13 cellular contexts compared by ENCODE assay signal in genomic region chr2:33437297-33437696, GRCh38. TPM values are rescaled to one million over a fixed set of nuclear protein-coding genes. Genes with fewer than 3 reads are reported as not detected.
DNase-seq lines count a peak whose midpoint lies in the region; ATAC-seq, FAIRE-seq and TF ChIP-seq lines count a peak whose summit lies in the region.
"Had no signal": no experiment of that assay in that cellular context is flagged by ENCODE, and none has a peak within 500 bp of the region (broad histone marks: within the 10 kb centered on the region; RNA-seq: fewer than 3 reads in every experiment).

No MANE protein-coding gene starts in this region.

- no peaks in the 10 kb centered on the region for H3K27me3 ChIP-seq in endothelial cell of umbilical vein (ENCODE audit: control insufficient read depth in 2 of 2, insufficient read depth in 2 of 2, low read length in 2 of 2)
- no peaks in the 10 kb centered on the region for H3K27me3 ChIP-seq in neural progenitor cell
- H3K27me3 ChIP-seq: neutrophil, testis had no signal

- no peaks in the 10 kb centered on the region for H3K36me3 ChIP-seq in endothelial cell of umbilical vein (ENCODE audit: control insufficient read depth in 2 of 2, extremely low read depth in 1 of 2, insufficient read depth in 2 of 2, low read length in 2 of 2)
- no peaks in the 10 kb centered on the region for H3K36me3 ChIP-seq in neural progenitor cell
- H3K36me3 ChIP-seq: neutrophil had no signal

- POLR2A ChIA-PET in endothelial cell of umbilical vein (lab: Charles Lee) = no interaction called here

- H3K4me1 ChIP-seq in endothelial cell of umbilical vein (ENCODE audit: control insufficient read depth, extremely low read depth, insufficient read depth, low read length) (peaks cover 19% of the 10 kb centered on the region), neural progenitor cell (no peaks in the 10 kb centered on the region)
- H3K4me1 ChIP-seq: testis had no signal

- no peaks in the 10 kb centered on the region for H3K9me3 Mint-ChIP-seq in neural progenitor cell

- H4K20me1 ChIP-seq in endothelial cell of umbilical vein (replicated peaks; ENCODE audit: control insufficient read depth, extremely low read depth, insufficient read depth, low read length) (no peaks in the 10 kb centered on the region), neural progenitor cell (ENCODE audit: low read depth) (no peaks in the 10 kb centered on the region)

- H3K4me3 ChIP-seq in endothelial cell of umbilical vein (replicated peaks in 1 of 3; ENCODE audit: insufficient read depth in 1 of 3, low read depth in 1 of 3, low read length in 3 of 3) (peak overlapping the region in 1 of 3 experiments; percentile 90), neural progenitor cell (no peak overlapping the region)
- H3K4me3 ChIP-seq: testis had no signal

- TF ChIP-seq CTCF in endothelial cell of umbilical vein (IDR thresholded peaks at IDR 0.05; ENCODE audit: extremely low read depth in 1 of 2, insufficient read depth in 1 of 2, low read depth in 1 of 2, low read length in 2 of 2) (no peak), neural progenitor cell (IDR thresholded peaks at IDR 0.05) (no peak)

- H3K9me3 ChIP-seq in endothelial cell of umbilical vein (replicated peaks; ENCODE audit: control insufficient read depth, insufficient read depth, low read length) = no peaks in the 10 kb centered on the region
- H3K9me3 ChIP-seq in neural progenitor cell (ENCODE audit: low read depth) = no peaks in the 10 kb centered on the region
- H3K9me3 ChIP-seq: neutrophil, testis had no signal

- intact Hi-C loops in endothelial cell of umbilical vein (cut with micrococcal nuclease) = loop anchor here (5.0 to 10.0 kb wide), 2 partner anchors 145 to 882 kb away; no protein-coding TSS in a partner anchor

- no peaks in the 10 kb centered on the region for H3K36me3 Mint-ChIP-seq in neural progenitor cell

- CTCF ChIA-PET in endothelial cell of umbilical vein (lab: Charles Lee) = interaction anchor here (1.5 to 1.6 kb wide), 2 partner anchors 17 to 24 kb away, joined by 7 to 8 read pairs; no protein-coding TSS in a partner anchor

- DNase-seq in Daoy (ENCODE audit: low read depth) (peak; percentile 81), OCI-M1 (lab: John Stamatoyannopoulos, UW) (peak; percentile 67), endothelial cell of umbilical vein (ENCODE audit: low read depth, low spot score) (peak; percentile 28), neural progenitor cell (ENCODE audit: low spot score) (no peak), SHP77 (lab: John Stamatoyannopoulos, UW) (no peak)
- DNase-seq: NCI-H82; stimulated activated CD4-positive, alpha-beta T cell treated with anti-CD3 and anti-CD28 coated beads, Interleukin-4, amount 100 ng/mL, for 24 hours; T-helper 2 cell; testis had no signal

- H3K27me3 Mint-ChIP-seq in neural progenitor cell (ENCODE audit: insufficient read depth, low read depth) = no peaks in the 10 kb centered on the region

- no peaks in the 10 kb centered on the region for H3K4me1 Mint-ChIP-seq in neural progenitor cell

- no peaks in the 10 kb centered on the region for H3F3A ChIP-seq in neural progenitor cell (ENCODE audit: low read depth)

- H2AFZ ChIP-seq in endothelial cell of umbilical vein (ENCODE audit: low read depth, low read length) (no peak overlapping the region), neural progenitor cell (replicated peaks) (peak overlapping the region; percentile 0)

- H3K9ac ChIP-seq in endothelial cell of umbilical vein (replicated peaks; ENCODE audit: extremely low read depth, insufficient read depth, low read length) = peak overlapping the region; percentile 63
- no peak overlapping the region for H3K9ac ChIP-seq in neural progenitor cell

- dilution Hi-C loops in endothelial cell of umbilical vein (cut with MboI; ENCODE audit: extremely low pct_ligation_motif_present, low sequenced_read_pairs) = no loop called here

- H3K27ac ChIP-seq in endothelial cell of umbilical vein (ENCODE audit: insufficient read depth, low read depth, low read length) (peak overlapping the region; percentile 57), neural progenitor cell (no peak overlapping the region)
- H3K27ac ChIP-seq: neutrophil, testis had no signal

- no peak for ATAC-seq in GM19324 (IDR thresholded peaks at IDR 0.05; ENCODE audit: low FRiP score, unreplicated experiment)
- no peak for ATAC-seq in GM18498 (IDR thresholded peaks at IDR 0.05; ENCODE audit: unreplicated experiment)
- no peak for ATAC-seq in GM21717 (IDR thresholded peaks at IDR 0.05; ENCODE audit: unreplicated experiment)

- no peak overlapping the region for H3K27ac Mint-ChIP-seq in neural progenitor cell

- H3K9me1 ChIP-seq in endothelial cell of umbilical vein (replicated peaks; ENCODE audit: control insufficient read depth, extremely low read depth, insufficient read depth, low read length) = no peaks in the 10 kb centered on the region

- H3K4me2 ChIP-seq in endothelial cell of umbilical vein (ENCODE audit: insufficient read depth, low read length) = peak overlapping the region; percentile 92
- H3K4me2 ChIP-seq in neural progenitor cell = no peak overlapping the region

- peak; percentile 21 for FAIRE-seq in endothelial cell of umbilical vein (lab: Jason Lieb, UNC)

- H3K4me3 Mint-ChIP-seq in neural progenitor cell = no peak overlapping the region

- TF ChIP-seq POLR2A in endothelial cell of umbilical vein (IDR thresholded peaks at IDR 0.05; ENCODE audit: low read depth, low read length) = no peak

- no peaks in the 10 kb centered on the region for H3K79me2 ChIP-seq in endothelial cell of umbilical vein (ENCODE audit: control insufficient read depth, insufficient read depth, low read length)
- no peaks in the 10 kb centered on the region for H3K79me2 ChIP-seq in neural progenitor cell (ENCODE audit: low read depth)

- TSS peak; percentile 16 for BruUV-seq in endothelial cell of umbilical vein (replicated peaks; lab: Mats Ljungman, UMichigan)

TF ChIP-seq in endothelial cell of umbilical vein, 7 proteins besides CTCF, POLR2A, EP300 and RAD21:
- TF ChIP-seq GATA2 (IDR thresholded peaks at IDR 0.05; ENCODE audit: insufficient read depth, insufficient read length, low read depth, low read length) (no peak), POLR2AphosphoS5 (IDR thresholded peaks at IDR 0.05; ENCODE audit: insufficient read depth, low read depth, low read length) (no peak), MAX (IDR thresholded peaks at IDR 0.05; ENCODE audit: insufficient read depth, insufficient read length) (no peak)

RNA-seq across cellular contexts. Expression of gene RASGRP3, which starts 39.2 kb away (rescaled TPM):
- 3.2 and 6.7 TPM in 2 replicates for total RNA-seq in Daoy (2014; rRNA removed; shearing (Covaris generic))
- total RNA-seq in endothelial cell of umbilical vein = 39.6 and 42.1 TPM in 2 replicates
- polyA plus RNA-seq in endothelial cell of umbilical vein = 14.3 and 16.0 TPM in 2 replicates
- polyA plus RNA-seq in endothelial cell of umbilical vein (2011; cell fraction: cytosol; rRNA removed) = 6.0 and 9.7 TPM in 2 replicates
- polyA plus RNA-seq in endothelial cell of umbilical vein (2011; cell fraction: nucleus; rRNA removed) = 30.4 and 31.8 TPM in 2 replicates
- polyA plus RNA-seq in endothelial cell of umbilical vein (2012) = 3.1 and 8.9 TPM in 2 replicates
- 60.3 and 65.5 TPM in 2 replicates for polyA minus RNA-seq in endothelial cell of umbilical vein
- not detected for polyA minus RNA-seq in endothelial cell of umbilical vein (2011; cell fraction: cytosol; rRNA and poly(A)+ RNA removed)
- 31.3 and 73.1 TPM in 2 replicates for polyA minus RNA-seq in endothelial cell of umbilical vein (2011; cell fraction: nucleus; rRNA and poly(A)+ RNA removed)
- not detected in 2 replicates for total RNA-seq in neural progenitor cell (ENCODE audit: low replicate concordance)

Comparison
In these comparisons a context has a peak if more than half of its experiments do, and no peak if none do; other contexts are left out.
1. DNase-seq: peak in Daoy (single experiment), OCI-M1 (single experiment) and endothelial cell of umbilical vein (single experiment); none in neural progenitor cell (single experiment) and SHP77 (0 of 2).